In the genomic region with DNA sequence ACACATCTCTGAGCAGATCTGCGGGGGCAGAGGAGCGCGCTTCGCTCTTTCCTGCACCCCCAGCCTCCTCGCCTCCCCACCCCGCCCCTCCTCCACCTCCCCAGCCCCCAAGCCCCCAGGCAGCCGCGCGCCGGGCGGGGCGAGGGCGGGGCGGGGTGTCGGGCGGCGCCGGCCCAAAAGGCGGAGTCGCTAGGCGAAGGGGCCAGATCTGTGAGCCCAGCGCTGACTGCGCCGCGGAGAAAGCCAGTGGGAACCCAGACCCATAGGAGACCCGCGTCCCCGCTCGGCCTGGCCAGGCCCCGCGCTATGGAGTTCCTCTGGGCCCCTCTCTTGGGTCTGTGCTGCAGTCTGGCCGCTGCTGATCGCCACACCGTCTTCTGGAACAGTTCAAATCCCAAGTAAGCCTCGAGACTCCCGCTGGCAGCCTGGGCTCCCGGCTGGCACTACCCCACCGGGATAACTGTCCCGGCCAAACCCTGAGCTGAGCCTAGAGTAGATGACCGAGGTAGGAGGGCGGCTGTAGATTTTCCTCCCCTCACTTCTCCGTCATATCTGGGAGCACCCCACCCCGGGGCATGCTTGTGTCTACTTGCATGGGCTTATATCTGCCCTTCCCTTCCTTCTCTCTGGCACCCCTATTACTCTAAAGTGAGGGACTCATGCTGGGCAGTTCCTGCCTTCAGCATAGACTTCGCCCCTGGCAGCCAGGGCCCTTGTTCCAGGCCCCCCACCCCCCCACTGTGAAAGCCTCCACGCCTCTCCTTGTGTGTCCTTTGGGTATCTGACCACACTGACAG, we compare ENCODE assay signal across 8 cellular contexts. TPM values are rescaled to one million over a fixed set of nuclear protein-coding genes. Genes with fewer than 3 reads are reported as not detected.
DNase-seq lines count a peak whose midpoint lies in the region; ATAC-seq and TF ChIP-seq lines count a peak whose summit lies in the region.

A gene with protein sequence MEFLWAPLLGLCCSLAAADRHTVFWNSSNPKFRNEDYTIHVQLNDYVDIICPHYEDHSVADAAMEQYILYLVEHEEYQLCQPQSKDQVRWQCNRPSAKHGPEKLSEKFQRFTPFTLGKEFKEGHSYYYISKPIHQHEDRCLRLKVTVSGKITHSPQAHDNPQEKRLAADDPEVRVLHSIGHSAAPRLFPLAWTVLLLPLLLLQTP (plus strand): TSS at position 205 of the 797 bp plus-strand sequence. CDS start 102 bp downstream, at position 307.

- peak within 1 kb of the TSS in 1 of 2 donors; percentile 37 for H3K27ac ChIP-seq in thoracic aorta

- DNase-seq in NCI-H446 treated with DMSO at 0.1 percent for 48 hours (lab: John Stamatoyannopoulos, UW) (peak; percentile 21), fibroblast of villous mesenchyme (ENCODE audit: low read depth) (peak; percentile 16), naive B cell (peak; percentile 46), thoracic aorta (ENCODE audit: low spot score) (no peak)
- DNase-seq in activated effector memory CD4-positive, alpha-beta T cell treated with anti-CD3 and anti-CD28 coated beads, Interleukin-2, amount 50 U/mL, for 16 hours = peak; percentile 78

- H3K4me1 ChIP-seq in thoracic aorta (ENCODE audit: control insufficient read depth in 1 of 2, low read depth in 2 of 2) = peaks cover 17 to 43% of the 10 kb centered on the region in 2 donors

- H3K4me1 Mint-ChIP-seq in naive B cell = peaks cover 29 to 33% (median 30%) of the 10 kb centered on the region in 3 donors

- no peaks in the 10 kb centered on the region for H3K36me3 ChIP-seq in thoracic aorta

- TF ChIP-seq CTCF in fibroblast of villous mesenchyme (IDR thresholded peaks at IDR 0.05; ENCODE audit: insufficient read depth, low read depth, low read length) (no peak), thoracic aorta (IDR thresholded peaks at IDR 0.05) (no peak)

- peak within 1 kb of the TSS; percentile 80 to 94 (median 90) for H3K4me3 Mint-ChIP-seq in naive B cell

- ATAC-seq in naive B cell (ENCODE audit: low read depth in 2 of 2) (peak; percentile 50 to 51), thoracic aorta (ENCODE audit: insufficient number of reproducible peaks, low FRiP score, low read depth) (no peak), HG03469 (IDR thresholded peaks at IDR 0.05; ENCODE audit: unreplicated experiment) (no peak), HG02970 (IDR thresholded peaks at IDR 0.05; ENCODE audit: low FRiP score, unreplicated experiment) (no peak)

- peak within 1 kb of the TSS; percentile 38 to 81 (median 67) for H3K27ac Mint-ChIP-seq in naive B cell

- H3K27me3 ChIP-seq in thoracic aorta (replicated peaks; ENCODE audit: insufficient read depth) = no peaks in the 10 kb centered on the region

- no peaks in the 10 kb centered on the region for H3K9me3 Mint-ChIP-seq in naive B cell

- H3K36me3 Mint-ChIP-seq in naive B cell = no peaks in the 10 kb centered on the region

- H3K27me3 Mint-ChIP-seq in naive B cell = peaks cover 24 to 67% (median 44%) of the 10 kb centered on the region in 3 donors

- peak within 1 kb of the TSS; percentile 34; the same call in 1 of the 2 replicates for H3K4me3 ChIP-seq in GM08714 (ENCODE audit: low read length)
- H3K4me3 ChIP-seq in fibroblast of villous mesenchyme (ENCODE audit: low read depth, low read length) = peak within 1 kb of the TSS; percentile 60
- H3K4me3 ChIP-seq in thoracic aorta = peak within 1 kb of the TSS; percentile 80

- no peaks in the 10 kb centered on the region for H3K9me3 ChIP-seq in thoracic aorta

RNA-seq across cellular contexts. Expression of the gene that starts here (rescaled TPM):
- total RNA-seq in fibroblast of villous mesenchyme (not detected in 2 replicates), thoracic aorta (10 to 100 TPM in 1 of 2 donors, 1 to 10 TPM in 1; 4.6 to 15.4 TPM)
- under 1 TPM in 3 of 6 donors, not detected in 3; 0.18 to 0.82 (median 0.56) TPM for polyA plus RNA-seq in naive B cell (ENCODE audit: low read depth in 6 of 6)

Comparison
In these comparisons a context has a peak if more than half of its experiments do, and no peak if none do; other contexts are left out.
1. Peak in DNase-seq and H3K4me3 ChIP-seq in fibroblast of villous mesenchyme; RNA of the gene not detected or under 1 TPM.
2. Peak in DNase-seq and ATAC-seq in naive B cell; RNA of the gene not detected or under 1 TPM.